In the genomic region with DNA sequence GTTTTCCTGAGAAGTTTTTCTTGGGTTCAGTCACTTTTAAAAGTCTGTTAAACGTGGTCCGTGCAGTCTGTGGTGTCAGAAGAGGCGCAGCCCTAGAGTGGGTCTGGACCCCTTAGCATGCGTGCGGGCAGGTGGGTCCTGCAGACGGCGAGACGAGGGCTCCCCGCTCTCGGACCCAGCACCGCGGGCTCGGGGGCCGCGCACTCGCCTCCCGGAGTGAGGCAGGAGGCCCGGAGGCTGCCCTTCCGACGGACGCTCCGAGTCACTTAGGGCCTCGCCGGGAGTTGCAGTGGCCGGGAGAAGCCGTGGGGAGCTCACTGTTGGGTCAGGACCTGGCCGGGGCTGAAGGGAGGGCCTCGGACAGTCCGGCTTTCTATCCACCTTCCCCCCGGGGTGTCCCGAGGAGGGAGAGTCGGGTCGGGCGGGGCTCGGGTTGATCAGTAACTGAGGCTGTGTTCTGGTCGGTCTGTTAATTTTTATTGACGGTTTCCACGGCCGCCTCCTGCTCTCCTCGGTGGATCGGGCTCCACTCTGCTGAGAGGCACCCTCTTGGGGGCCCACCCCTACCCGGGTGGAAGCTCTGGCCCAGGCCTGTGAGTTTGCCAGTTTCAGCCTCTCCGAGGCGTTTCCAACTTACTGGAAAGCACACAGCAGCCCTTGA, we compare ENCODE assay signal across 8 cellular contexts. TPM values are rescaled to one million over a fixed set of nuclear protein-coding genes. Genes with fewer than 3 reads are reported as not detected.
DNase-seq lines count a peak whose midpoint lies in the region; ATAC-seq lines count a peak whose summit lies in the region.

No MANE protein-coding gene starts in this region.

- H3K4me1 Mint-ChIP-seq in activated CD4-positive, alpha-beta T cell treated with anti-CD3 and anti-CD28 coated beads, Interleukin-2, amount 10 ng/mL, durations not matched to agents 24 days and 14 days, result peaks cover 31% of the 10 kb centered on the region
- peaks cover 44% of the 10 kb centered on the region for H3K4me1 Mint-ChIP-seq in activated T-cell treated with anti-CD3 and anti-CD28 coated beads, Interleukin-2, amount 50 U/mL, for 72 hours (ENCODE audit: low read depth)
- H3K4me1 Mint-ChIP-seq in stimulated activated memory B cell treated with anti-CD40 and anti-IgM and Interleukin-4, amounts not matched to agents 10 μg/mL and 1 μg/mL and 100 μg/mL, for 72 hours, result peaks cover 52% of the 10 kb centered on the region

- peak; percentile 77 for DNase-seq in activated CD4-positive, alpha-beta T cell treated with anti-CD3 and anti-CD28 coated beads, Interleukin-2, amount 10 ng/mL, durations not matched to agents 24 days and 14 days
- no peak for DNase-seq in activated CD4-positive, alpha-beta T cell treated with anti-CD3 and anti-CD28 coated beads for 48 hours
- DNase-seq in activated T-cell treated with anti-CD3 and anti-CD28 coated beads, Interleukin-2, amount 50 U/mL, for 72 hours, result peak; percentile 21 to 27
- DNase-seq in NCI-H1105 treated with DMSO at 0.1 percent for 48 hours (lab: John Stamatoyannopoulos, UW), result no peak

- peaks cover 13% of the 10 kb centered on the region for H3K4me1 ChIP-seq in iPS-20b (ENCODE audit: insufficient read depth, low read length)

- H3K36me3 ChIP-seq in iPS-20b (ENCODE audit: insufficient read depth, low read depth, low read length), result peaks cover 54% of the 10 kb centered on the region

- no peaks in the 10 kb centered on the region for H3K9me3 Mint-ChIP-seq in activated CD4-positive, alpha-beta T cell treated with anti-CD3 and anti-CD28 coated beads, Interleukin-2, amount 10 ng/mL, durations not matched to agents 24 days and 14 days
- no peaks in the 10 kb centered on the region for H3K9me3 Mint-ChIP-seq in activated T-cell treated with anti-CD3 and anti-CD28 coated beads, Interleukin-2, amount 50 U/mL, for 72 hours
- no peaks in the 10 kb centered on the region for H3K9me3 Mint-ChIP-seq in stimulated activated memory B cell treated with anti-CD40 and anti-IgM and Interleukin-4, amounts not matched to agents 10 μg/mL and 1 μg/mL and 100 μg/mL, for 72 hours

- peak overlapping the region; percentile 77 for H3K27ac ChIP-seq in iPS-20b (ENCODE audit: low read length)

- H3K27ac Mint-ChIP-seq in activated CD4-positive, alpha-beta T cell treated with anti-CD3 and anti-CD28 coated beads, Interleukin-2, amount 10 ng/mL, durations not matched to agents 24 days and 14 days, result peak overlapping the region; percentile 88
- H3K27ac Mint-ChIP-seq in activated T-cell treated with anti-CD3 and anti-CD28 coated beads, Interleukin-2, amount 50 U/mL, for 72 hours, result peak overlapping the region; percentile 97
- H3K27ac Mint-ChIP-seq in stimulated activated memory B cell treated with anti-CD40 and anti-IgM and Interleukin-4, amounts not matched to agents 10 μg/mL and 1 μg/mL and 100 μg/mL, for 72 hours, result peak overlapping the region; percentile 90

- peaks cover 1% of the 10 kb centered on the region for H3K27me3 Mint-ChIP-seq in activated CD4-positive, alpha-beta T cell treated with anti-CD3 and anti-CD28 coated beads, Interleukin-2, amount 10 ng/mL, durations not matched to agents 24 days and 14 days
- no peaks in the 10 kb centered on the region for H3K27me3 Mint-ChIP-seq in activated T-cell treated with anti-CD3 and anti-CD28 coated beads, Interleukin-2, amount 50 U/mL, for 72 hours (ENCODE audit: low read depth)
- no peaks in the 10 kb centered on the region for H3K27me3 Mint-ChIP-seq in stimulated activated memory B cell treated with anti-CD40 and anti-IgM and Interleukin-4, amounts not matched to agents 10 μg/mL and 1 μg/mL and 100 μg/mL, for 72 hours

- intact Hi-C loops in activated CD4-positive, alpha-beta T cell treated with anti-CD3 and anti-CD28 coated beads, Interleukin-2, amount 10 ng/mL, durations not matched to agents 24 days and 14 days (cut with micrococcal nuclease), result no loop called here

- H3K9me3 ChIP-seq in iPS-20b (ENCODE audit: insufficient read depth, low read depth, low read length), result no peaks in the 10 kb centered on the region

- no peaks in the 10 kb centered on the region for H3K27me3 ChIP-seq in iPS-20b (ENCODE audit: insufficient read depth, low read length)

- peak overlapping the region; percentile 98 for H3K9ac ChIP-seq in iPS-20b (ENCODE audit: low read depth, low read length)

- peak overlapping the region; percentile 92 for H3K4me3 Mint-ChIP-seq in activated CD4-positive, alpha-beta T cell treated with anti-CD3 and anti-CD28 coated beads, Interleukin-2, amount 10 ng/mL, durations not matched to agents 24 days and 14 days
- peak overlapping the region; percentile 91 to 95 for H3K4me3 Mint-ChIP-seq in activated T-cell treated with anti-CD3 and anti-CD28 coated beads, Interleukin-2, amount 50 U/mL, for 72 hours
- peak overlapping the region; percentile 89 for H3K4me3 Mint-ChIP-seq in stimulated activated memory B cell treated with anti-CD40 and anti-IgM and Interleukin-4, amounts not matched to agents 10 μg/mL and 1 μg/mL and 100 μg/mL, for 72 hours

- no peak for ATAC-seq in activated T-cell treated with anti-CD3 and anti-CD28 coated beads, Interleukin-2, amount 50 U/mL, for 72 hours (replicated peaks in 1 of 2)
- no peak for ATAC-seq in stimulated activated memory B cell treated with anti-CD40 and anti-IgM and Interleukin-4, amounts not matched to agents 10 μg/mL and 1 μg/mL and 100 μg/mL, for 72 hours
- ATAC-seq in HG03280 (IDR thresholded peaks at IDR 0.05; ENCODE audit: unreplicated experiment) (no peak), HG03108 (IDR thresholded peaks at IDR 0.05; ENCODE audit: unreplicated experiment) (no peak)

- H3K36me3 Mint-ChIP-seq in activated CD4-positive, alpha-beta T cell treated with anti-CD3 and anti-CD28 coated beads, Interleukin-2, amount 10 ng/mL, durations not matched to agents 24 days and 14 days (ENCODE audit: low read depth), result peaks cover 48% of the 10 kb centered on the region
- H3K36me3 Mint-ChIP-seq in activated T-cell treated with anti-CD3 and anti-CD28 coated beads, Interleukin-2, amount 50 U/mL, for 72 hours (ENCODE audit: insufficient read depth in 2 of 2), result peaks cover 14 to 32% of the 10 kb centered on the region in 2 donors
- peaks cover 34% of the 10 kb centered on the region for H3K36me3 Mint-ChIP-seq in stimulated activated memory B cell treated with anti-CD40 and anti-IgM and Interleukin-4, amounts not matched to agents 10 μg/mL and 1 μg/mL and 100 μg/mL, for 72 hours

- H3K4me3 ChIP-seq in iPS-20b (ENCODE audit: low read length), result peak overlapping the region; percentile 96

RNA-seq across cellular contexts. Expression of gene PTBP1, which starts 1.3 kb away (rescaled TPM):
- 789 and 832 TPM in 2 replicates for total RNA-seq in activated CD4-positive, alpha-beta T cell treated with anti-CD3 and anti-CD28 coated beads, Interleukin-2, amount 10 ng/mL, durations not matched to agents 24 days and 14 days
- 100 to 1,000 TPM; 515 to 611 TPM for total RNA-seq in activated T-cell treated with anti-CD3 and anti-CD28 coated beads, Interleukin-2, amount 50 U/mL, for 72 hours

RNA-seq across cellular contexts. Expression of gene PLPPR3, which starts 23.2 kb away (rescaled TPM):
- total RNA-seq in activated CD4-positive, alpha-beta T cell treated with anti-CD3 and anti-CD28 coated beads, Interleukin-2, amount 10 ng/mL, durations not matched to agents 24 days and 14 days, result not detected in 2 replicates
- not detected for total RNA-seq in activated T-cell treated with anti-CD3 and anti-CD28 coated beads, Interleukin-2, amount 50 U/mL, for 72 hours

RNA-seq across cellular contexts. Expression of gene AZU1, which starts 29.1 kb away (rescaled TPM):
- total RNA-seq in activated CD4-positive, alpha-beta T cell treated with anti-CD3 and anti-CD28 coated beads, Interleukin-2, amount 10 ng/mL, durations not matched to agents 24 days and 14 days, result not detected in 2 replicates
- total RNA-seq in activated T-cell treated with anti-CD3 and anti-CD28 coated beads, Interleukin-2, amount 50 U/mL, for 72 hours, result not detected

RNA-seq across cellular contexts. Expression of gene PRTN3, which starts 42.3 kb away (rescaled TPM):
- total RNA-seq in activated CD4-positive, alpha-beta T cell treated with anti-CD3 and anti-CD28 coated beads, Interleukin-2, amount 10 ng/mL, durations not matched to agents 24 days and 14 days, result not detected in 2 replicates
- not detected for total RNA-seq in activated T-cell treated with anti-CD3 and anti-CD28 coated beads, Interleukin-2, amount 50 U/mL, for 72 hours

RNA-seq across cellular contexts. Expression of gene MISP, which starts 47.6 kb away (rescaled TPM):
- total RNA-seq in activated CD4-positive, alpha-beta T cell treated with anti-CD3 and anti-CD28 coated beads, Interleukin-2, amount 10 ng/mL, durations not matched to agents 24 days and 14 days, result not detected in 2 replicates
- total RNA-seq in activated T-cell treated with anti-CD3 and anti-CD28 coated beads, Interleukin-2, amount 50 U/mL, for 72 hours, result not detected

Comparison
In these comparisons a context has a peak if more than half of its experiments do, and no peak if none do; other contexts are left out.
1. DNase-seq: peak in activated CD4-positive, alpha-beta T cell treated with anti-CD3 and anti-CD28 coated beads, Interleukin-2, amount 10 ng/mL, durations not matched to agents 24 days and 14 days (single experiment) and activated T-cell treated with anti-CD3 and anti-CD28 coated beads, Interleukin-2, amount 50 U/mL, for 72 hours (2 of 2); none in activated CD4-positive, alpha-beta T cell treated with anti-CD3 and anti-CD28 coated beads for 48 hours (single experiment) and NCI-H1105 treated with DMSO at 0.1 percent for 48 hours (single experiment).
2. Peak in every context shown above with its lines, with median percentiles within 50 percentile points of each other: H3K27ac Mint-ChIP-seq and H3K4me3 Mint-ChIP-seq.